Comparison of ENCODE assay signal across 15 cellular contexts in the genomic region with DNA sequence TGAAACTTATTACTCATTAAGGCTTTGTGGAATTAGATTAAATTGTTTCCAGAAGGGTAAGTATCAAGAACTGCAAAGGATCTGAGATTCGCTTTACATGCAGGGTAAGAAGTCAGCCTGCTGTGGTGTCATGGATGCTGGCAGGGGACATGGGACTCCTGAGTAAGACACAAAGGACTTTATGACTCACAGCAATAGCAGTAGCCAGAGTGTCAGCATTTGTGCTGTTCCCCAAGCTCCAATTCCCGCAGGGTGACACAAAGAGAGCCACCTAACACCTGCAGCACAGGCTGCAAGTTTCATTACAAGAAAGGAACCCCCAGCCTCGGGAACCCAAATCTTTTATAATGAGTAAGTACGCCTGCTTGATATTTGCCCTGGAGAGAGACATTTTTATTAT.
"Had no signal": no experiment of that assay in that cellular context is flagged by ENCODE, and none has a peak within 500 bp of the region (broad histone marks: within the 10 kb centered on the region; RNA-seq: fewer than 3 reads in every experiment).

No MANE protein-coding gene starts in this region.

- H3K4me1 ChIP-seq: thyroid gland had no signal

- H3K36me3 ChIP-seq: brain microvascular endothelial cell, thyroid gland had no signal

- H3K27me3 ChIP-seq: brain microvascular endothelial cell, thyroid gland had no signal

- DNase-seq: activated CD8-positive, alpha-beta memory T cell treated with anti-CD3 and anti-CD28 coated beads, Interleukin-2, amount 50 U/mL, for 4 hours; activated CD8-positive, alpha-beta T cell treated with anti-CD3 and anti-CD28 coated beads for 36 hours; brain microvascular endothelial cell; effector CD8-positive, alpha-beta T cell; foreskin fibroblast; hypothalamus; kidney glomerular epithelial cell; mesenchymal stem cell; natural killer cell; nucleus accumbens; right cardiac atrium; small intestine; T1000; thyroid gland had no signal

- H3K36me3 Mint-ChIP-seq: activated naive CD4-positive, alpha-beta T cell treated with anti-CD3 and anti-CD28 coated beads, Interleukin-2, amount 50 U/mL, for 24 hours; natural killer cell had no signal

- ATAC-seq: activated CD8-positive, alpha-beta T cell treated with anti-CD3 and anti-CD28 coated beads for 36 hours; natural killer cell; right cardiac atrium had no signal

- H3K27ac ChIP-seq: brain microvascular endothelial cell, thyroid gland had no signal

- H3K27ac Mint-ChIP-seq: activated CD8-positive, alpha-beta T cell treated with anti-CD3 and anti-CD28 coated beads for 36 hours; activated naive CD4-positive, alpha-beta T cell treated with anti-CD3 and anti-CD28 coated beads, Interleukin-2, amount 50 U/mL, for 24 hours; natural killer cell had no signal

- H3K9me3 ChIP-seq: thyroid gland had no signal

- H3K4me3 ChIP-seq: thyroid gland had no signal
